13 cellular contexts compared by ENCODE assay signal in genomic region chr10:29647483-29647882, GRCh38. TPM values are rescaled to one million over a fixed set of nuclear protein-coding genes. Genes with fewer than 3 reads are reported as not detected.
A peak's percentile ranks its signal among the peaks of the same experiment; 100 is the strongest.
DNase-seq lines count a peak whose midpoint lies in the region; ATAC-seq and TF ChIP-seq lines count a peak whose summit lies in the region.
"Had no signal": no experiment of that assay in that cellular context is flagged by ENCODE, and none has a peak within 500 bp of the region (broad histone marks: within the 10 kb centered on the region; RNA-seq: fewer than 3 reads in every experiment).

No MANE protein-coding gene starts in this region.

- H3K4me3 ChIP-seq in CD8-positive, alpha-beta memory T cell (ENCODE audit: low read length), result no peak overlapping the region
- no peak overlapping the region for H3K4me3 ChIP-seq in Panc1 (ENCODE audit: low read depth in 2 of 2, low read length in 2 of 2)
- peak overlapping the region; percentile 36 for H3K4me3 ChIP-seq in fibroblast of mammary gland (ENCODE audit: control insufficient read depth, low read depth, low read length)
- no peak overlapping the region for H3K4me3 ChIP-seq in skin epidermis
- H3K4me3 ChIP-seq in foreskin fibroblast (ENCODE audit: low read depth in 1 of 2, low read length in 2 of 2), result peak overlapping the region in 1 of 2 donors; percentile 45
- H3K4me3 ChIP-seq in right lobe of liver, result no peak overlapping the region
- H3K4me3 ChIP-seq: lung, spleen had no signal

- no peak overlapping the region for H3K27ac ChIP-seq in CD8-positive, alpha-beta memory T cell (ENCODE audit: low read depth, low read length)
- H3K27ac ChIP-seq in Panc1 (ENCODE audit: low read length) (0 out of 2 replicates have a peak overlapping the region, but pooled peaks have one; percentile 29), skin epidermis (peak overlapping the region in 16 of 21 experiments; percentile 7 to 73 (median 54)), right lobe of liver (no peak overlapping the region)

- no peak for DNase-seq in CD8-positive, alpha-beta memory T cell
- DNase-seq in Panc1 (ENCODE audit: low read depth, low spot score) (no peak), fibroblast of mammary gland (ENCODE audit: low read depth) (no peak), foreskin fibroblast (no peak), right lobe of liver (no peak), OCI-M2 (lab: John Stamatoyannopoulos, UW; ENCODE audit: unreplicated experiment) (no peak)
- DNase-seq: DMS 273 treated with DMSO at 0.1 percent for 48 hours, NCI-H1436, spleen, T1000 had no signal

- peak overlapping the region in 5 of 8 donors; percentile 87 to 95 (median 90) for H3K27ac Mint-ChIP-seq in CD8-positive, alpha-beta memory T cell

- H3K9me3 ChIP-seq in CD8-positive, alpha-beta memory T cell (ENCODE audit: low read length), result no peaks in the 10 kb centered on the region
- H3K9me3 ChIP-seq in Panc1 (ENCODE audit: control insufficient read depth, insufficient read depth, low read depth, low read length) (no peaks in the 10 kb centered on the region), right lobe of liver (no peaks in the 10 kb centered on the region)
- H3K9me3 ChIP-seq: spleen had no signal

- WGBS in right lobe of liver (ENCODE audit: insufficient coverage, low coverage, low lambda C conversion rate, missing lambda C conversion rate), result 82% methylated on average over 5 of the region's 5 CpGs

- no peaks in the 10 kb centered on the region for H3K36me3 ChIP-seq in CD8-positive, alpha-beta memory T cell (ENCODE audit: insufficient read depth, low read length)
- H3K36me3 ChIP-seq in Panc1 (ENCODE audit: control insufficient read depth, insufficient read depth, low read length) (no peaks in the 10 kb centered on the region; the same call in 1 of the 2 replicates), right lobe of liver (no peaks in the 10 kb centered on the region)
- H3K36me3 ChIP-seq: spleen had no signal

- no TSS peak for BruUV-seq in Panc1 (replicated peaks; lab: Mats Ljungman, UMichigan)

- H3K4me1 ChIP-seq in CD8-positive, alpha-beta memory T cell (ENCODE audit: insufficient read depth, low read length), result peaks cover 27% of the 10 kb centered on the region
- H3K4me1 ChIP-seq in Panc1 (ENCODE audit: control insufficient read depth, insufficient read depth, low read length) (peaks cover 24% of the 10 kb centered on the region), right lobe of liver (peaks cover 0 to 20% (median 6%) of the 10 kb centered on the region in 4 donors)

- peaks cover 31 to 43% (median 40%) of the 10 kb centered on the region in 3 donors for H3K4me1 Mint-ChIP-seq in CD8-positive, alpha-beta memory T cell

- peaks cover 0 to 3% (median 0%) of the 10 kb centered on the region in 3 donors for H3K36me3 Mint-ChIP-seq in CD8-positive, alpha-beta memory T cell

- ATAC-seq in Panc1 (no peak), right lobe of liver (no peak), HG02852 (IDR thresholded peaks at IDR 0.05; ENCODE audit: unreplicated experiment) (no peak)

- TF ChIP-seq POLR2A in right lobe of liver (IDR thresholded peaks at IDR 0.05), result no peak

- H3K4me3 Mint-ChIP-seq in CD8-positive, alpha-beta memory T cell, result peak overlapping the region in 4 of 7 donors; percentile 59 to 72 (median 68)

- no peak for TF ChIP-seq CTCF in Panc1 (IDR thresholded peaks at IDR 0.05)
- TF ChIP-seq CTCF in fibroblast of mammary gland (conservative IDR thresholded peaks at IDR 0.05; ENCODE audit: control insufficient read depth, insufficient read depth, low read depth, low read length), result no peak
- TF ChIP-seq CTCF in foreskin fibroblast (IDR thresholded peaks at IDR 0.05; ENCODE audit: low read depth, low read length), result no peak
- TF ChIP-seq CTCF in right lobe of liver (IDR thresholded peaks at IDR 0.05), result no peak

- in situ Hi-C loops in Panc1 (cut with HindIII; ENCODE audit: low pct_unique_long_range_greater_than_20kb, low sequenced_read_pairs), result no loop called here

- no peaks in the 10 kb centered on the region for H3K9me3 Mint-ChIP-seq in CD8-positive, alpha-beta memory T cell

- intact Hi-C loops in Panc1 (cut with micrococcal nuclease; ENCODE audit: unreplicated experiment), result no loop called here
- intact Hi-C loops in right lobe of liver (cut with DNase I), result no loop called here

- no peaks in the 10 kb centered on the region for H3K27me3 ChIP-seq in CD8-positive, alpha-beta memory T cell (ENCODE audit: insufficient read depth, low read length, poor library complexity, severe bottlenecking)
- H3K27me3 ChIP-seq in Panc1 (ENCODE audit: control insufficient read depth, insufficient read depth, low read length) (no peaks in the 10 kb centered on the region), right lobe of liver (no peaks in the 10 kb centered on the region)
- H3K27me3 ChIP-seq: spleen had no signal

- POLR2A ChIA-PET in CD8-positive, alpha-beta memory T cell (lab: Charles Lee), result interaction anchor here (1.3 kb wide), 1 partner anchor 88 kb away, joined by 3 read pairs; no protein-coding TSS in a partner anchor
- POLR2A ChIA-PET in Panc1 (lab: Charles Lee), result no interaction called here

- CTCF ChIA-PET in CD8-positive, alpha-beta memory T cell (lab: Charles Lee), result interaction anchor here (0.7 to 1.8 kb wide), 2 partner anchors 12 to 126 kb away, joined by 3 to 4 read pairs; no protein-coding TSS in a partner anchor
- CTCF ChIA-PET in Panc1 (lab: Charles Lee), result no interaction called here

- H3K27me3 Mint-ChIP-seq in CD8-positive, alpha-beta memory T cell, result peaks cover 0 to 12% of the 10 kb centered on the region in 2 donors

RNA-seq across cellular contexts. Expression of gene SVIL, which starts 12.7 kb away (rescaled TPM):
- total RNA-seq in CD8-positive, alpha-beta memory T cell, result 1 to 10 TPM; 4.2 to 5.9 TPM
- polyA plus RNA-seq in CD8-positive, alpha-beta memory T cell, result 9.2 TPM
- total RNA-seq in Panc1 (2021; ENCODE audit: unreplicated experiment) (72.8 TPM), right lobe of liver (10 to 100 TPM; 12.3 to 15.1 (median 13.6) TPM)
- polyA plus RNA-seq in Panc1 (2012; ENCODE audit: insufficient read length), result 64.8 TPM

Comparison
In these comparisons a context has a peak if more than half of its experiments do, and no peak if none do; other contexts are left out.
1. H3K27ac ChIP-seq: peak in Panc1 (single experiment) and skin epidermis (16 of 21); none in CD8-positive, alpha-beta memory T cell (single experiment) and right lobe of liver (0 of 3).